ENCODE assay signal across 9 cellular contexts in the genomic region with DNA sequence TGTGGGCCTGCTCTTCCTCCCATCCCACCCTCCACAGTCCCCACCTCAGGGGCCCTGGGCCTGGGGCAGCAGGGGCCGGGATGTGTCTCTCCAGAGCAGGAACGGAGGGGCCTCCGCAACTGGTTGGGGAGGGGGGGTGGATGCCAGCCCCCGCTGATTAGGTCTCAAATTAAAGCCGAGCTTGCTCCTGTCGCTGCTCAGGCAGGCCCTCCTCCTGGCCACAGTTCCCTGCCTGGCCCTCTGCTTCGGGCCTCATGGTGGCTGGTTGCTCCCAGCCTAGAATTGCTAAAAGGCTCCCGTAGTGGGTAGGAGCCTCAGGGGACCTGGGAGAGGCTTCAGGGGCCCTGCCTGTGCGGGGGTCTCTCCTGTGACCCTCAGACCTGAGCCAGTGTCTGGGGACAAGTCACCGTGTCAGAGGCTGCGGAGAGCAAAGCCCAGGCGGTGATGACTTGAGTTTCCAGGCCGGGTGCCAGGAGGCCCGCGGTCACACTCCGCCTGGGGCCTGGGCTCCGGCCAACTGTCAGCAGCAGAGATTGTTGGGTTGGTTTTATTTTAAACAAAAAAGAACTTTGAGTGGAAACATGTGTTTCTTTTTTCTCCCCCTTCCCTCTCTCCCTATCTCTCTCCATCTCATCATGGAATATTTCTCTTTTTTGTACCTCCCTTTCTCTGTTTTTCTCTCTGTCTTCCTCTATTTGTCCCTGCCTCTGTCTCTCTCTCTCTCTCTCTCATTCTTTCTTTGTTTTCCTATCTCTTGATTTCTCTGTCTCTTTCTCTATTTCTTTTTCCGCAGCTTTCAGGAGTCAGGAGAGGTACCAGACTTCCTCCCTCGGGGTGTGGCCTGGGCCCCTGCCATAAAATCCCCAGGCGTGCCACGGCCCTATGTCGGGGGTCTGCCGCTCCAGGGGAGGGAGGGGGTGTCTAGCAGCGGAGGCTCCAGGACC. TPM values are rescaled to one million over a fixed set of nuclear protein-coding genes. Genes with fewer than 3 reads are reported as not detected.
A peak's percentile ranks its signal among the peaks of the same experiment; 100 is the strongest.
DNase-seq lines count a peak whose midpoint lies in the region; ATAC-seq and TF ChIP-seq lines count a peak whose summit lies in the region.
"Had no signal": no experiment of that assay in that cellular context is flagged by ENCODE, and none has a peak within 500 bp of the region (broad histone marks: within the 10 kb centered on the region; RNA-seq: fewer than 3 reads in every experiment).

No MANE protein-coding gene starts in this region.

- H3K27ac Mint-ChIP-seq in stimulated activated naive CD8-positive, alpha-beta T cell treated with anti-CD3 and anti-CD28 coated beads, Interleukin-15, amount 100 ng/mL, for 72 hours: no peak overlapping the region
- H3K27ac Mint-ChIP-seq in CD8-positive, alpha-beta T cell: no peak overlapping the region

- no peaks in the 10 kb centered on the region for H3K36me3 Mint-ChIP-seq in CD8-positive, alpha-beta T cell

- H3K9me3 Mint-ChIP-seq in stimulated activated naive CD8-positive, alpha-beta T cell treated with anti-CD3 and anti-CD28 coated beads, Interleukin-15, amount 100 ng/mL, for 72 hours: no peaks in the 10 kb centered on the region
- no peaks in the 10 kb centered on the region for H3K9me3 Mint-ChIP-seq in CD8-positive, alpha-beta T cell

- intact Hi-C loops in CD8-positive, alpha-beta T cell (cut with DNase I, micrococcal nuclease): no loop called here

- peaks cover 46% of the 10 kb centered on the region for H3K27me3 Mint-ChIP-seq in stimulated activated naive CD8-positive, alpha-beta T cell treated with anti-CD3 and anti-CD28 coated beads, Interleukin-15, amount 100 ng/mL, for 72 hours
- H3K27me3 Mint-ChIP-seq in CD8-positive, alpha-beta T cell (ENCODE audit: low read depth): peaks cover 7% of the 10 kb centered on the region

- peak; percentile 37 for ATAC-seq in stimulated activated naive CD8-positive, alpha-beta T cell treated with anti-CD3 and anti-CD28 coated beads, Interleukin-15, amount 100 ng/mL, for 72 hours
- ATAC-seq in stimulated activated naive CD8-positive, alpha-beta T cell treated with anti-CD3 and anti-CD28 coated beads, Interleukin-15, Interleukin-2, amounts not matched to agents 100 U/mL and 50 U/mL, for 24 hours: no peak
- no peak for ATAC-seq in CD8-positive, alpha-beta T cell

- no peak for DNase-seq in stimulated activated naive CD8-positive, alpha-beta T cell treated with anti-CD3 and anti-CD28 coated beads, Interleukin-15, amount 100 ng/mL, for 72 hours
- DNase-seq in stimulated activated naive CD8-positive, alpha-beta T cell treated with anti-CD3 and anti-CD28 coated beads, Interleukin-15, Interleukin-2, amounts not matched to agents 100 U/mL and 50 U/mL, for 24 hours: no peak
- DNase-seq in cardiac fibroblast (ENCODE audit: low read depth in 2 of 2) (peak; percentile 89 to 93), left kidney (ENCODE audit: low read depth, low spot score) (peak; percentile 83), suprapubic skin (ENCODE audit: low spot score in 2 of 2) (peak; percentile 91 to 93)
- no peak for DNase-seq in stimulated activated CD4-positive, alpha-beta T cell treated with anti-CD3 and anti-CD28 coated beads, Interleukin-1b, Interleukin-23, amount 100 ng/mL, for 48 hours
- no peak for DNase-seq in CD8-positive, alpha-beta T cell
- no peak for DNase-seq in activated CD8-positive, alpha-beta memory T cell treated with anti-CD3 and anti-CD28 coated beads, Interleukin-2, amount 50 U/mL, for 48 hours

- H3K9me3 ChIP-seq in suprapubic skin: no peaks in the 10 kb centered on the region
- H3K9me3 ChIP-seq in CD8-positive, alpha-beta T cell (ENCODE audit: low read length): no peaks in the 10 kb centered on the region

- no peaks in the 10 kb centered on the region for H3K27me3 ChIP-seq in suprapubic skin
- H3K27me3 ChIP-seq in CD8-positive, alpha-beta T cell (ENCODE audit: insufficient read depth, low read length): no peaks in the 10 kb centered on the region

- CTCF ChIA-PET in CD8-positive, alpha-beta T cell (lab: Charles Lee): interaction anchor here (0.6 to 1.0 kb wide), 2 partner anchors 97 to 1169 kb away, joined by 3 read pairs; no protein-coding TSS in a partner anchor

- peak overlapping the region; percentile 78 for H3K27ac ChIP-seq in suprapubic skin
- H3K27ac ChIP-seq in CD8-positive, alpha-beta T cell (ENCODE audit: low read depth, low read length): no peak overlapping the region

- 6% methylated on average over 15 of the region's 24 CpGs for WGBS in suprapubic skin

- H3K4me3 Mint-ChIP-seq in stimulated activated naive CD8-positive, alpha-beta T cell treated with anti-CD3 and anti-CD28 coated beads, Interleukin-15, amount 100 ng/mL, for 72 hours: no peak overlapping the region
- no peak overlapping the region for H3K4me3 Mint-ChIP-seq in CD8-positive, alpha-beta T cell

- H3K4me1 Mint-ChIP-seq in stimulated activated naive CD8-positive, alpha-beta T cell treated with anti-CD3 and anti-CD28 coated beads, Interleukin-15, amount 100 ng/mL, for 72 hours: no peaks in the 10 kb centered on the region
- H3K4me1 Mint-ChIP-seq in CD8-positive, alpha-beta T cell (ENCODE audit: low read depth): no peaks in the 10 kb centered on the region

- H3K36me3 ChIP-seq in suprapubic skin: no peaks in the 10 kb centered on the region
- no peaks in the 10 kb centered on the region for H3K36me3 ChIP-seq in CD8-positive, alpha-beta T cell (ENCODE audit: insufficient read depth, low read length)

- POLR2A ChIA-PET in CD8-positive, alpha-beta T cell (lab: Charles Lee): no interaction called here

- TF ChIP-seq POLR2A in suprapubic skin (IDR thresholded peaks at IDR 0.05): no peak

- TF ChIP-seq CTCF in cardiac fibroblast (IDR thresholded peaks at IDR 0.05; ENCODE audit: low read depth, low read length) (no peak), suprapubic skin (IDR thresholded peaks at IDR 0.05) (no peak)
- no peak for TF ChIP-seq CTCF in CD8-positive, alpha-beta T cell (IDR thresholded peaks at IDR 0.05)

- H3K4me3 ChIP-seq in cardiac fibroblast (replicated peaks in 1 of 2; ENCODE audit: low read depth in 2 of 2, low read length in 2 of 2) (no peak overlapping the region), suprapubic skin (no peak overlapping the region)
- H3K4me3 ChIP-seq in CD8-positive, alpha-beta T cell (ENCODE audit: low read depth, low read length): no peak overlapping the region

- no peak for TF ChIP-seq EP300 in suprapubic skin (IDR thresholded peaks at IDR 0.05)

- H3K4me1 ChIP-seq in suprapubic skin: peaks cover 47% of the 10 kb centered on the region
- no peaks in the 10 kb centered on the region for H3K4me1 ChIP-seq in CD8-positive, alpha-beta T cell (ENCODE audit: insufficient read depth, low read length)

RNA-seq across cellular contexts. Expression of a gene that starts 20.0 kb away (rescaled TPM):
- 100 to 1,000 TPM in 3 of 4 donors, 10 to 100 TPM in 1; 59.0 to 145 (median 104) TPM for total RNA-seq in suprapubic skin
- not detected for total RNA-seq in CD8-positive, alpha-beta T cell
- total RNA-seq: activated CD8-positive, alpha-beta memory T cell treated with anti-CD3 and anti-CD28 coated beads for 36 hours had no signal

RNA-seq across cellular contexts. Expression of a gene that starts 36.6 kb away (rescaled TPM):
- 10 to 100 TPM; 33.0 to 83.8 (median 45.7) TPM for total RNA-seq in suprapubic skin
- 1 to 10 TPM; 4.3 to 5.6 TPM for total RNA-seq in CD8-positive, alpha-beta T cell

Comparison
In these comparisons a context has a peak if more than half of its experiments do, and no peak if none do; other contexts are left out.
1. DNase-seq: peak in cardiac fibroblast (2 of 2), left kidney (single experiment) and suprapubic skin (2 of 2); none in stimulated activated naive CD8-positive, alpha-beta T cell treated with anti-CD3 and anti-CD28 coated beads, Interleukin-15, amount 100 ng/mL, for 72 hours (0 of 2), stimulated activated naive CD8-positive, alpha-beta T cell treated with anti-CD3 and anti-CD28 coated beads, Interleukin-15, Interleukin-2, amounts not matched to agents 100 U/mL and 50 U/mL, for 24 hours (single experiment), stimulated activated CD4-positive, alpha-beta T cell treated with anti-CD3 and anti-CD28 coated beads, Interleukin-1b, Interleukin-23, amount 100 ng/mL, for 48 hours (single experiment), CD8-positive, alpha-beta T cell (0 of 7) and activated CD8-positive, alpha-beta memory T cell treated with anti-CD3 and anti-CD28 coated beads, Interleukin-2, amount 50 U/mL, for 48 hours (single experiment).
2. RNA of a gene that starts 20.0 kb away (total RNA-seq): 59.0 to 145 TPM in suprapubic skin; not detected in CD8-positive, alpha-beta T cell; every median in the first group is over 10 times any median in the second.
3. RNA of a gene that starts 36.6 kb away (total RNA-seq): 33.0 to 83.8 TPM in suprapubic skin; 4.3 to 5.6 TPM in CD8-positive, alpha-beta T cell; every median in the first group is over 4 times any median in the second.